Comparison of ENCODE assay signal across 8 cellular contexts in the genomic region with DNA sequence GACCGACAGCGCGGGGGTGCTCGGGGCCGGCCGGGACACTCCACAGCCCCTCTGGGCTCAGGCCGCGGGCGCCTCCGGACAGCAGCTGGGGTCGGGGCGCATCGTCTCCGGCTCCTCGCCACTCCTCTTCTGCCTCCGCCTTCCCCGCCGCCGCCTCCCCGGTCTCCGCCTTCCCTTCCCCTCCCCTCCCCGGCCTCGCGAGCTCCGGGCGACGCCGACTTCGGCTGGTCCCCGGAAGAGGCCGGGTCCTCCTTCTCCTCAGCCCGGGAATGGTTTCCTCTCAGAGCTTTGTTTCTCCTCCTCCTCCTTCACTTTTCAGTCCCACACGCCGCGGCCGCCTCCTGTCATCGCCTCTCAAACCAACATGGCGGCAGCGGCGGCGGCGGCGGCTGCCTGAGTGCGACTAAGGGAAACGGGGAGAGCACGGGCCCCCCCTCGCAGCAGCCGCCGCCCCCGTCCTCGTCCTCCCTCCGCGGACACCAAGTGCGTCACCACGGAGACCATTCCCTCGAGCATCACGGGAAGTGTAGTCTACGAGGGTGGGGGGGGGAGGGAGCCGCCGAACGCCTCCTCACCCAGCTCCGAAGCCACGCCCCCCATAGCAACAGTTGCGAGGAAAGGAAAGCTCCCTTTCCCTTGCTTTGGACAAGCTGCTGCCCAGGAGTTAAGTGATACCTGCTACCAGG. TPM values are rescaled to one million over a fixed set of nuclear protein-coding genes. Genes with fewer than 3 reads are reported as not detected.
DNase-seq lines count a peak whose midpoint lies in the region; ATAC-seq and TF ChIP-seq lines count a peak whose summit lies in the region.

A gene with protein sequence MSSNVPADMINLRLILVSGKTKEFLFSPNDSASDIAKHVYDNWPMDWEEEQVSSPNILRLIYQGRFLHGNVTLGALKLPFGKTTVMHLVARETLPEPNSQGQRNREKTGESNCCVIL (minus strand): TSS at position 405 of the 686 bp plus-strand sequence. CDS start 1,079 bp downstream, outside the sequence.

- peak within 1 kb of the TSS; percentile 93 for H3K4me2 ChIP-seq in PC-9

- peak; percentile 45 for TF ChIP-seq POLR2A in erythroblast (IDR thresholded peaks at IDR 0.05; ENCODE audit: low read length)

- peak within 1 kb of the TSS; percentile 75 for H3K4me3 ChIP-seq in PC-9

- H3K9me2 ChIP-seq in PC-9 (ENCODE audit: insufficient read depth) = no peaks in the 10 kb centered on the region

- POLR2A ChIA-PET in PC-9 (lab: Charles Lee; ENCODE audit: unreplicated experiment) = interaction anchor here (0.5 to 1.4 kb wide), 13 partner anchors 9 to 222 kb away, joined by 3 to 20 read pairs (median 8); no protein-coding TSS in a partner anchor

- ATAC-seq in GM21717 (IDR thresholded peaks at IDR 0.05; ENCODE audit: unreplicated experiment) = peak; percentile 83

- in situ Hi-C loops in KBM-7 (cut with MboI; ENCODE audit: low pct_unique_long_range_greater_than_20kb, low sequenced_read_pairs) = no loop called here

- no peaks in the 10 kb centered on the region for H4K20me1 ChIP-seq in PC-9 (ENCODE audit: insufficient read depth)

- H3K27ac ChIP-seq in PC-9 = peak within 1 kb of the TSS; percentile 91

- intact Hi-C loops in PC-9 (cut with micrococcal nuclease; ENCODE audit: unreplicated experiment) = loop anchor here (1.0 kb wide), 1 partner anchor 74 kb away; no protein-coding TSS in a partner anchor

- H2AFZ ChIP-seq in PC-9 = peak within 1 kb of the TSS; percentile 86

- H3K36me3 ChIP-seq in PC-9 (ENCODE audit: low read depth) = no peaks in the 10 kb centered on the region

- CTCF ChIA-PET in PC-9 (lab: Charles Lee) = interaction anchor here (0.6 kb wide), 1 partner anchor 52 kb away, joined by 4 read pairs; no protein-coding TSS in a partner anchor

- no peaks in the 10 kb centered on the region for H3F3A ChIP-seq in PC-9 (ENCODE audit: insufficient read depth, low read depth)

- H3K27me3 ChIP-seq in PC-9 (ENCODE audit: insufficient read depth, low read depth) = no peaks in the 10 kb centered on the region

- H3K4me1 ChIP-seq in PC-9 (replicated peaks; ENCODE audit: insufficient read depth) = peaks cover 42% of the 10 kb centered on the region

- H3K79me2 ChIP-seq in PC-9 (ENCODE audit: low read depth) = peaks cover 44% of the 10 kb centered on the region

- no peak for TF ChIP-seq CTCF in PC-9 (conservative IDR thresholded peaks at IDR 0.05)

- DNase-seq in DMS53 (lab: John Stamatoyannopoulos, UW) = peak; percentile 99
- peak; percentile 95 for DNase-seq in KBM-7
- DNase-seq in PC-9 = peak; percentile 85 to 89
- peak; percentile 92 for DNase-seq in activated T-cell treated with anti-CD3 and anti-CD28 coated beads, Interleukin-2, amount 50 U/mL, for 1 hour
- peak; percentile 92 to 96 for DNase-seq in erythroblast (lab: John Stamatoyannopoulos, UW)
- peak; percentile 96 for DNase-seq in mucosa of gallbladder (ENCODE audit: low spot score)
- DNase-seq in stimulated activated CD8-positive, alpha-beta memory T cell treated with anti-CD3 and anti-CD28 coated beads, Interleukin-4, amount 100 ng/mL, for 24 hours (ENCODE audit: low read depth) = peak; percentile 91

- H3K9me3 ChIP-seq in PC-9 (ENCODE audit: insufficient read depth, low read depth) = no peaks in the 10 kb centered on the region

- TSS peak; percentile 94 for BruUV-seq in PC-9 (replicated peaks; lab: Mats Ljungman, UMichigan)

RNA-seq across cellular contexts. Expression of the gene that starts here (rescaled TPM):
- total RNA-seq in PC-9 (2021) (22.1 and 24.4 TPM in 2 replicates), mucosa of gallbladder (67.9 TPM)

Comparison
In these comparisons a context has a peak if more than half of its experiments do, and no peak if none do; other contexts are left out.
1. Peak in every context shown above with its lines: DNase-seq, ATAC-seq, H3K4me3 ChIP-seq and H3K27ac ChIP-seq.